9 cellular contexts compared by ENCODE assay signal in the genomic region with DNA sequence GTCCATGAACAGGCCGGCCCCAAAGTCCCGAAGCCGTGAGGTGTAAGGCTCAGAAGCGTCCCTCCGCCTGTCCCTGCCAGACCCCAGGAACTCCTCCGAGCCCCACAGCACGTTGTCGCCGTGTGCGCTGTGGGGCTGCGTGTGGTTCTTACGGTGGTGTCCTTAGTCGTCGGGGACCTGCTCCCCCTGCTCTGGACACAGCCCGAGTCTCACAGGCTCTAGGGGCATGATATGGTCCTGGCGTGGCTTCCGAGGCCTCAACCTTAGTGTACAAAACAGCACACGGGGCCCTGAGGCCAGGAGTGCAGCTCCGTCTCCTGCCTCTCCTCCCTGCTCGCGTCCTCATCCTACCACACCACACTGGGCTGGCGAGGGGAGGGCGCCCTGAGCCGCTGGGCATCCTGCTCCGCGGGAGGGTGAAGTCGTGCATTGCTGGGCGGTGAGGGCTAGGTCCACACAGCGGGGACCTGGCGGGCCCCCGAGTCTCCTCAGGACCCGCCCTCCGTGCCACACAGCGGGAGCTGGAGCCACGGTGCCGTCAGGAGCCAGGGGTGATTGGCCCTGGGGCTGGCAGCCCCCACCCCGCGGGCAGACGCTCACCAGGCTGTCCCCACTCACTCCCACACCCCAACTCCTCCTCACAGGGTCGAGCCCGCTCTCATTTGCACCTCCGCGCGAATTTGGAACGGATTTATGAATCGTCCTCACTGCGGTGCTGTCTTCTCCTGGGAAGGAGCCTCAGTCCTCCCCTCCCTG. TPM values are rescaled to one million over a fixed set of nuclear protein-coding genes. Genes with fewer than 3 reads are reported as not detected.
DNase-seq lines count a peak whose midpoint lies in the region; ATAC-seq and TF ChIP-seq lines count a peak whose summit lies in the region.
"Had no signal": no experiment of that assay in that cellular context is flagged by ENCODE, and none has a peak within 500 bp of the region (broad histone marks: within the 10 kb centered on the region; RNA-seq: fewer than 3 reads in every experiment).

No MANE protein-coding gene starts in this region.

- peaks cover 4% of the 10 kb centered on the region for H3K27me3 ChIP-seq in endodermal cell (ENCODE audit: control insufficient read depth, insufficient read depth, low read length, poor library complexity, severe bottlenecking)

- H3K9me3 Mint-ChIP-seq in endodermal cell (no peaks in the 10 kb centered on the region), osteocyte (ENCODE audit: unreplicated experiment) (no peaks in the 10 kb centered on the region)

- no peak for TF ChIP-seq CTCF in endodermal cell (conservative IDR thresholded peaks at IDR 0.05)
- no peak for TF ChIP-seq CTCF in osteocyte (IDR thresholded peaks at IDR 0.05)

- H3K4me3 Mint-ChIP-seq in endodermal cell: peak overlapping the region; percentile 88
- peak overlapping the region; percentile 65 for H3K4me3 Mint-ChIP-seq in osteocyte (ENCODE audit: unreplicated experiment)

- ATAC-seq in GM21825 (IDR thresholded peaks at IDR 0.05; ENCODE audit: unreplicated experiment): no peak

- H3K36me3 Mint-ChIP-seq in endodermal cell (ENCODE audit: low read depth): no peaks in the 10 kb centered on the region
- no peaks in the 10 kb centered on the region for H3K36me3 Mint-ChIP-seq in osteocyte (ENCODE audit: unreplicated experiment)

- peaks cover 6% of the 10 kb centered on the region for H3K27me3 Mint-ChIP-seq in endodermal cell (ENCODE audit: insufficient read depth)
- H3K27me3 Mint-ChIP-seq in osteocyte (ENCODE audit: unreplicated experiment): no peaks in the 10 kb centered on the region

- H3K27ac Mint-ChIP-seq in endodermal cell (no peak overlapping the region), osteocyte (ENCODE audit: unreplicated experiment) (peak overlapping the region; percentile 41)

- H3K4me3 ChIP-seq in endodermal cell (ENCODE audit: low read length): peak overlapping the region; percentile 80

- WGBS in endodermal cell (ENCODE audit: insufficient coverage in 1 of 2, insufficient read length in 1 of 2), 2 experiments: 35 to 39% methylated on average over 19 to 45 of the region's 47 CpGs

- no peaks in the 10 kb centered on the region for H3K9me3 ChIP-seq in endodermal cell (ENCODE audit: control insufficient read depth, low read length)

- no peak overlapping the region for H3K27ac ChIP-seq in endodermal cell (ENCODE audit: low read depth, low read length)

- peaks cover 18% of the 10 kb centered on the region for H3K4me1 ChIP-seq in endodermal cell (ENCODE audit: control insufficient read depth, insufficient read depth, low read length)

- DNase-seq in ELR (ENCODE audit: low read depth) (peak; percentile 29), NCI-H748 treated with DMSO at 0.1 percent for 48 hours (lab: John Stamatoyannopoulos, UW) (peak; percentile 52), endodermal cell (peak; percentile 72), osteocyte (ENCODE audit: extremely low spot score, unreplicated experiment) (no peak), Kasumi-1 (lab: John Stamatoyannopoulos, UW) (no peak), anterior cingulate cortex (lab: John Stamatoyannopoulos, UW) (no peak), NCI-H526 treated with DMSO at 0.1 percent for 48 hours (lab: John Stamatoyannopoulos, UW) (no peak)

- H3K4me1 Mint-ChIP-seq in endodermal cell (peaks cover 22% of the 10 kb centered on the region), osteocyte (ENCODE audit: unreplicated experiment) (peaks cover 44% of the 10 kb centered on the region)

- H3K9ac ChIP-seq in endodermal cell (ENCODE audit: extremely low read depth, low read length, poor library complexity, severe bottlenecking): peak overlapping the region; percentile 63

- no peaks in the 10 kb centered on the region for H3K36me3 ChIP-seq in endodermal cell (ENCODE audit: control insufficient read depth, insufficient read depth, low read length)

RNA-seq across cellular contexts. Expression of a gene that starts 1.1 kb away (rescaled TPM):
- total RNA-seq in endodermal cell (10 to 100 TPM; 39.9 to 54.1 TPM), osteocyte (34.7 and 35.6 TPM in 2 replicates)
- polyA plus RNA-seq in endodermal cell (2013, experiment 1 of 2): 16.8 TPM
- polyA plus RNA-seq in endodermal cell (2013, experiment 2 of 2): 15.6 TPM

RNA-seq across cellular contexts. Expression of a gene that starts 8.4 kb away (rescaled TPM):
- 100 to 1,000 TPM; 104 to 107 TPM for total RNA-seq in endodermal cell
- 100 TPM for polyA plus RNA-seq in endodermal cell (2013, experiment 1 of 2)
- 91.8 TPM for polyA plus RNA-seq in endodermal cell (2013, experiment 2 of 2)
- total RNA-seq in osteocyte: 123 and 128 TPM in 2 replicates

RNA-seq across cellular contexts. Expression of a gene that starts 10.7 kb away (rescaled TPM):
- total RNA-seq in endodermal cell (10 to 100 TPM; 21.8 to 22.1 TPM), osteocyte (18.8 and 20.9 TPM in 2 replicates)
- 15.5 TPM for polyA plus RNA-seq in endodermal cell (2013, experiment 1 of 2)
- polyA plus RNA-seq in endodermal cell (2013, experiment 2 of 2): 12.7 TPM

RNA-seq across cellular contexts. Expression of a gene that starts 17.5 kb away (rescaled TPM):
- total RNA-seq in endodermal cell (10 to 100 TPM; 66.8 to 70.9 TPM), osteocyte (33.2 and 38.0 TPM in 2 replicates)
- polyA plus RNA-seq in endodermal cell (2013, experiment 1 of 2): 38.9 TPM
- polyA plus RNA-seq in endodermal cell (2013, experiment 2 of 2): 40.4 TPM

RNA-seq across cellular contexts. Expression of a gene that starts 18.4 kb away (rescaled TPM):
- total RNA-seq in endodermal cell: not detected
- polyA plus RNA-seq in endodermal cell (2013, experiment 1 of 2): not detected
- polyA plus RNA-seq in endodermal cell (2013, experiment 2 of 2): not detected
- total RNA-seq in osteocyte: not detected in 2 replicates
- total RNA-seq: T-helper 2 cell treated with Interferon-gamma antibody and Interleukin-4, amounts not matched to agents 100 ng/mL and 5 ng/mL, for 36 hours had no signal

Comparison
In these comparisons a context has a peak if more than half of its experiments do, and no peak if none do; other contexts are left out.
1. DNase-seq: peak in ELR (single experiment), NCI-H748 treated with DMSO at 0.1 percent for 48 hours (single experiment) and endodermal cell (single experiment); none in osteocyte (single experiment), Kasumi-1 (0 of 2), anterior cingulate cortex (0 of 58) and NCI-H526 treated with DMSO at 0.1 percent for 48 hours (single experiment).